ENCODE assay signal across 8 cellular contexts in genomic region chr14:24296341-24297157, GRCh38. TPM values are rescaled to one million over a fixed set of nuclear protein-coding genes. Genes with fewer than 3 reads are reported as not detected.
DNase-seq lines count a peak whose midpoint lies in the region; ATAC-seq lines count a peak whose summit lies in the region.

No MANE protein-coding gene starts in this region.

- H3K4me1 ChIP-seq in mesodermal cell (ENCODE audit: control insufficient read depth, insufficient read depth, low read length, poor library complexity, severe bottlenecking): peaks cover 16% of the 10 kb centered on the region

- ATAC-seq in GM18517 (IDR thresholded peaks at IDR 0.05; ENCODE audit: unreplicated experiment) (peak; percentile 52), HG03196 (IDR thresholded peaks at IDR 0.05; ENCODE audit: unreplicated experiment) (peak; percentile 43)

- 70 to 73% methylated on average over 8 to 11 of the region's 12 CpGs for WGBS in mesodermal cell (ENCODE audit: insufficient coverage in 2 of 2), 2 experiments

- H3K27ac ChIP-seq in mesodermal cell (ENCODE audit: low read depth, low read length, severe bottlenecking): peak overlapping the region; percentile 62

- H3K4me3 ChIP-seq in mesodermal cell (ENCODE audit: extremely low read depth, insufficient read depth, low read length, poor library complexity, severe bottlenecking): no peak overlapping the region

- peak; percentile 94 for DNase-seq in AG08395 (ENCODE audit: low spot score)
- DNase-seq in NCI-H446 treated with DMSO at 0.1 percent for 48 hours (lab: John Stamatoyannopoulos, UW): peak; percentile 75
- peak; percentile 75 to 78 for DNase-seq in activated CD4-positive, alpha-beta T cell treated with anti-CD3 and anti-CD28 coated beads, Interleukin-2, amount 50 U/mL, for 48 hours
- DNase-seq in ecto neural progenitor cell (ENCODE audit: low spot score): peak; percentile 70
- peak; percentile 46 to 55 for DNase-seq in stimulated activated CD8-positive, alpha-beta memory T cell treated with anti-CD3 and anti-CD28 coated beads, Interleukin-4, amount 100 ng/mL, for 4 hours (ENCODE audit: low read depth in 2 of 2, low spot score in 1 of 2)

- H3K36me3 ChIP-seq in mesodermal cell (ENCODE audit: control insufficient read depth, insufficient read depth, low read length): peaks cover 31% of the 10 kb centered on the region

- H3K9me3 ChIP-seq in mesodermal cell (ENCODE audit: control insufficient read depth, low read length): no peaks in the 10 kb centered on the region

RNA-seq across cellular contexts. Expression of gene DHRS1, which starts 3.0 kb away (rescaled TPM):
- 25.6 TPM for polyA plus RNA-seq in mesodermal cell (2013, experiment 1 of 2)
- polyA plus RNA-seq in mesodermal cell (2013, experiment 2 of 2): 23.2 TPM

RNA-seq across cellular contexts. Expression of gene NOP9, which starts 3.1 kb away (rescaled TPM):
- 16.8 TPM for polyA plus RNA-seq in mesodermal cell (2013, experiment 1 of 2)
- polyA plus RNA-seq in mesodermal cell (2013, experiment 2 of 2): 15.7 TPM

RNA-seq across cellular contexts. Expression of gene CIDEB, which starts 11.2 kb away (rescaled TPM):
- polyA plus RNA-seq in mesodermal cell (2013, experiment 1 of 2): not detected
- polyA plus RNA-seq in mesodermal cell (2013, experiment 2 of 2): not detected

RNA-seq across cellular contexts. Expression of gene LTB4R2, which starts 13.4 kb away (rescaled TPM):
- 5.5 TPM for polyA plus RNA-seq in mesodermal cell (2013, experiment 1 of 2)
- 4.3 TPM for polyA plus RNA-seq in mesodermal cell (2013, experiment 2 of 2)

RNA-seq across cellular contexts. Expression of gene LTB4R, which starts 14.8 kb away (rescaled TPM):
- polyA plus RNA-seq in mesodermal cell (2013, experiment 1 of 2): 6.7 TPM
- polyA plus RNA-seq in mesodermal cell (2013, experiment 2 of 2): 6.5 TPM
